11 cellular contexts compared by ENCODE assay signal in the genomic region with DNA sequence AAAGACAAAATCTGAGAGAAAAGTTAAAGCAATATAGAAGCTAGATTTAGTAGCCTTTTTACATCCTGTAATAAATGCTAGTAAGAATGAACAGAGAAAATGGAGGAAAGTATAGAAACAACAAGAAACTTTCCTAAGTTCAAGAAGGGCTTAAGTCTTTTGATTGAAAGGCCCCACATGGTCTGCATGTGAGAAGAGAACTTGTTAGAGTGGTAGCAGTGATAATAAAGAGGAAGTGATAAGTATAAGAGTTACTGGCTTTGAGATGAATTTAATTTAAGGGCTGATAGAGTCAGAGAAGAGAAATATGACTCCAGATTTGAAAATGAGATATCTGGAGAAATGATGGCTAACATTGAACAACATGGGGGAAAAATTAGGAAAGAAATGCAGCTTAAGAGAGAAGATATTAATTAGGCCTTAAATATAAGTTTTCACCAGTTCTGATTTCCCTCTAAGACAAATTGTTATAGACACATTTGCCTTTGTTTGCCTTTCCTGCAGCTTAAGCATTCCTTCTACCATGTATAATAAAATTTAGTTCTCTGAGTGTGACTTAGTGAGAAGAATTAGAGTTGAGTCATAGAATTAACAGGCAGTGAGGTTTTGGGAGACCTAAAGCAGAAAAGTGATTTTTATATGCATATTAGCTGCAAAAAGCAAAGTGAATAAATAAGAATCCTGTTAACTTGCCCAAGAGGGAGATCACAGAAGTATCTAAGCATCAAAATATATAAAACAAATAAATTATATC. TPM values are rescaled to one million over a fixed set of nuclear protein-coding genes. Genes with fewer than 3 reads are reported as not detected.
DNase-seq lines count a peak whose midpoint lies in the region; ATAC-seq, FAIRE-seq and TF ChIP-seq lines count a peak whose summit lies in the region.
"Had no signal": no experiment of that assay in that cellular context is flagged by ENCODE, and none has a peak within 500 bp of the region (broad histone marks: within the 10 kb centered on the region; RNA-seq: fewer than 3 reads in every experiment).

No MANE protein-coding gene starts in this region.

- intact Hi-C loops in Caco-2 (cut with micrococcal nuclease; ENCODE audit: unreplicated experiment) (no loop called here), OCI-LY7 (cut with micrococcal nuclease; ENCODE audit: unreplicated experiment) (no loop called here)

- H3K27ac Mint-ChIP-seq in Caco-2 (ENCODE audit: unreplicated experiment): peak overlapping the region; percentile 11
- H3K27ac Mint-ChIP-seq in endothelial cell (ENCODE audit: unreplicated experiment): no peak overlapping the region

- peaks cover 34% of the 10 kb centered on the region for H3K4me1 Mint-ChIP-seq in Caco-2 (ENCODE audit: low read depth, unreplicated experiment)
- H3K4me1 Mint-ChIP-seq in endothelial cell (ENCODE audit: unreplicated experiment): peaks cover 14% of the 10 kb centered on the region

- TF ChIP-seq CTCF in Caco-2 (IDR thresholded peaks at IDR 0.05; ENCODE audit: insufficient read depth in 1 of 2, low read depth in 1 of 2, low read length in 1 of 2, severe bottlenecking in 1 of 2, unreplicated experiment in 1 of 2) (no peak), OCI-LY7 (conservative IDR thresholded peaks at IDR 0.05; ENCODE audit: low read length) (no peak), D721Med (IDR thresholded peaks at IDR 0.05; ENCODE audit: insufficient read depth, missing control alignments) (no peak), endothelial cell (IDR thresholded peaks at IDR 0.05; ENCODE audit: unreplicated experiment) (no peak)

- no peak for DNase-seq in Caco-2
- peak; percentile 37 for DNase-seq in OCI-LY7 (ENCODE audit: low spot score)
- peak; percentile 5 for DNase-seq in germinal center (ENCODE audit: low spot score)
- DNase-seq in D721Med (ENCODE audit: insufficient read length, low spot score): no peak
- no peak for DNase-seq in endothelial cell (ENCODE audit: low spot score)
- DNase-seq in NCI-H1048 (lab: John Stamatoyannopoulos, UW): no peak
- DNase-seq: DMS 273 treated with DMSO at 0.1 percent for 48 hours; effector memory CD8-positive, alpha-beta T cell; NCI-H526 treated with DMSO at 0.1 percent for 48 hours had no signal

- no peaks in the 10 kb centered on the region for H3K9me3 ChIP-seq in Caco-2
- no peaks in the 10 kb centered on the region for H3K9me3 ChIP-seq in OCI-LY7 (ENCODE audit: low read length)

- ATAC-seq in GM21367 (IDR thresholded peaks at IDR 0.05; ENCODE audit: unreplicated experiment) (peak; percentile 46), HG02970 (IDR thresholded peaks at IDR 0.05; ENCODE audit: low FRiP score, unreplicated experiment) (no peak)
- ATAC-seq: effector memory CD8-positive, alpha-beta T cell had no signal

- no peaks in the 10 kb centered on the region for H3K27me3 ChIP-seq in Caco-2 (replicated peaks; ENCODE audit: control insufficient read depth, insufficient read depth, low read length)

- H3K4me2 ChIP-seq in OCI-LY7 (ENCODE audit: low read length): peak overlapping the region; percentile 33

- H3K27ac ChIP-seq in OCI-LY7 (ENCODE audit: low read depth, low read length, poor library complexity, severe bottlenecking): peak overlapping the region; percentile 46

- peaks cover 97% of the 10 kb centered on the region for H3K79me2 ChIP-seq in OCI-LY7 (ENCODE audit: insufficient read depth, low read depth, low read length)

- no peak for FAIRE-seq in D721Med (lab: Jason Lieb, UNC)

- H2AFZ ChIP-seq in OCI-LY7 (ENCODE audit: low read length): no peak overlapping the region

- H3K36me3 ChIP-seq in Caco-2 (ENCODE audit: control insufficient read depth, insufficient read depth, low read length) (no peaks in the 10 kb centered on the region; the same call in 1 of the 2 replicates), OCI-LY7 (ENCODE audit: insufficient read depth, low read length) (peaks cover 34% of the 10 kb centered on the region)

- BruUV-seq in Caco-2 (replicated peaks; lab: Mats Ljungman, UMichigan) (no TSS peak), OCI-LY7 (replicated peaks; lab: Mats Ljungman, UMichigan) (no TSS peak)

- H3K9me3 Mint-ChIP-seq in Caco-2 (ENCODE audit: unreplicated experiment) (no peaks in the 10 kb centered on the region), endothelial cell (ENCODE audit: unreplicated experiment) (no peaks in the 10 kb centered on the region)
- H3K9me3 Mint-ChIP-seq: effector memory CD8-positive, alpha-beta T cell had no signal

- no peaks in the 10 kb centered on the region for H3K9me2 ChIP-seq in OCI-LY7 (ENCODE audit: insufficient read depth, low read length)

- H4K20me1 ChIP-seq in OCI-LY7 (ENCODE audit: insufficient read depth, low read length): peaks cover 4% of the 10 kb centered on the region

- CTCF ChIA-PET in Caco-2 (lab: Charles Lee): no interaction called here
- CTCF ChIA-PET in OCI-LY7 (lab: Charles Lee; ENCODE audit: unreplicated experiment): no interaction called here

- H3K4me1 ChIP-seq in Caco-2 (no peaks in the 10 kb centered on the region), OCI-LY7 (ENCODE audit: insufficient read depth, low read length, poor library complexity, severe bottlenecking) (peaks cover 35% of the 10 kb centered on the region)

- H3K4me3 Mint-ChIP-seq in Caco-2 (ENCODE audit: unreplicated experiment) (no peak overlapping the region), endothelial cell (ENCODE audit: unreplicated experiment) (no peak overlapping the region)

- POLR2A ChIA-PET in Caco-2 (lab: Charles Lee): no interaction called here
- POLR2A ChIA-PET in OCI-LY7 (lab: Charles Lee): interaction anchor here (0.6 kb wide), 1 partner anchor 224 kb away, joined by 3 read pairs; no protein-coding TSS in a partner anchor

- H3K27me3 Mint-ChIP-seq in Caco-2 (ENCODE audit: insufficient read depth, unreplicated experiment) (no peaks in the 10 kb centered on the region), endothelial cell (ENCODE audit: unreplicated experiment) (peaks cover 3% of the 10 kb centered on the region)
- H3K27me3 Mint-ChIP-seq: effector memory CD8-positive, alpha-beta T cell had no signal

- H3K4me3 ChIP-seq in Caco-2 (ENCODE audit: low read depth, low read length) (no peak overlapping the region), OCI-LY7 (ENCODE audit: low read depth, low read length, poor library complexity, severe bottlenecking) (no peak overlapping the region)

- peaks cover 38% of the 10 kb centered on the region for H3K36me3 Mint-ChIP-seq in Caco-2 (ENCODE audit: insufficient read depth, unreplicated experiment)
- H3K36me3 Mint-ChIP-seq in endothelial cell (ENCODE audit: low read depth, unreplicated experiment): peaks cover 2% of the 10 kb centered on the region

RNA-seq across cellular contexts. Expression of gene ZFX, which starts 18.4 kb away (rescaled TPM):
- total RNA-seq in Caco-2 (2022) (33.6 and 36.1 TPM in 2 replicates), OCI-LY7 (2022) (34.8 and 37.6 TPM in 2 replicates), endothelial cell (ENCODE audit: unreplicated experiment) (40.0 TPM)
- total RNA-seq in OCI-LY7 (2014; rRNA removed; shearing (Covaris generic)): 18.1 and 20.0 TPM in 2 replicates

Comparison
In these comparisons a context has a peak if more than half of its experiments do, and no peak if none do; other contexts are left out.
1. DNase-seq: peak in OCI-LY7 (single experiment) and germinal center (single experiment); none in Caco-2 (0 of 2), D721Med (single experiment), endothelial cell (single experiment) and NCI-H1048 (single experiment).